6 cellular contexts compared by ENCODE assay signal in the genomic region with DNA sequence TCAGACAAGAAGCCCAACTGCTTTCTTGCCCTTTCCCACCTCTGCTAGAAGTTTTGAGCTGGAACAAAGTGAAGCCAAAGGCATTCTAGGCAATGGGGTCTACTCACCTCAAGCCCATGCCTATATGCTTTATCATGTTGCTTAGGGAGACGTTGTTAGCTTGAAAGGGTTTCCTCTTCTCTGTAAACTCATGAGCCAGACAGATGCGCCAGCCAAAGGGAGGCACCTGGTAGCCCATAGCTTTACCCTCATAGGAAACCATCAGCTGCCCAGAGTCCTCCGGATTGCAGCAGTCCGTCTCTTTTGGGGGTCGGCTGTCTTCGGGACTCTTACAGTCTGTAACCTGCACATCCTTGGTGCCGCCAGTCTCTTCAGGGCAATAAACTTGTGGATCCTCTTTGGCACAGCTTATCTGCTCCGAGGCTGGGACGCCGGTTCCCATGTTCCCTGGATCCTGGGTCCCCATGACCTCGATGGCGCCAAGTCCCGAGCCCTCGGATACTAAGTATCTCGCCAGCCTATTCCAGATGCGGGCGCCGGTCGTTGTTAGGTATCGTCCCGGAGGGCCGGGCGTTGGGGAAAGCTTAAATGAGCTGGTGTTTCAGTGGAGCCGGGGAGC.
DNase-seq lines count a peak whose midpoint lies in the region; ATAC-seq and TF ChIP-seq lines count a peak whose summit lies in the region.

No MANE protein-coding gene starts in this region.

- DNase-seq in GM06990 (ENCODE audit: extremely low read depth, insufficient read length): no peak
- DNase-seq in SK-N-MC (ENCODE audit: low read depth, low spot score): no peak
- no peak for DNase-seq in middle frontal gyrus (ENCODE audit: extremely low spot score, low spot score)
- no peak for DNase-seq in SHP77 (lab: John Stamatoyannopoulos, UW)

- H3K9ac ChIP-seq in SK-N-MC (ENCODE audit: insufficient read length): peak overlapping the region; percentile 87

- H3K36me3 ChIP-seq in GM06990 (ENCODE audit: control insufficient read depth, insufficient read depth, low read length) (peaks cover 27% of the 10 kb centered on the region), SK-N-MC (ENCODE audit: insufficient read depth, low read length) (peaks cover 23% of the 10 kb centered on the region; the same call in 1 of the 2 replicates)

- peak overlapping the region; percentile 59 for H3K4me3 ChIP-seq in GM06990 (replicated peaks; ENCODE audit: low read depth, low read length)
- H3K4me3 ChIP-seq in SK-N-MC: peak overlapping the region; percentile 96
- H3K4me3 ChIP-seq in iPS-11a (ENCODE audit: low read depth, low read length): peak overlapping the region; percentile 83

- no peaks in the 10 kb centered on the region for H3K27me3 ChIP-seq in GM06990 (replicated peaks; ENCODE audit: control insufficient read depth, insufficient read depth, low read length)

- no peak for TF ChIP-seq CTCF in GM06990 (IDR thresholded peaks at IDR 0.05; ENCODE audit: insufficient read depth, low read length, poor library complexity, severe bottlenecking)

- no peaks in the 10 kb centered on the region for H3K9me3 ChIP-seq in SK-N-MC (ENCODE audit: low read depth, low read length)

- no peak for ATAC-seq in activated CD4-positive, CD25-positive, alpha-beta regulatory T cell treated with anti-CD3 and anti-CD28 coated beads, Interleukin-2, amount 50 U/mL, for 24 hours

- no peak overlapping the region for H3K27ac ChIP-seq in SK-N-MC
